Comparison of ENCODE assay signal across 16 cellular contexts in the genomic region with DNA sequence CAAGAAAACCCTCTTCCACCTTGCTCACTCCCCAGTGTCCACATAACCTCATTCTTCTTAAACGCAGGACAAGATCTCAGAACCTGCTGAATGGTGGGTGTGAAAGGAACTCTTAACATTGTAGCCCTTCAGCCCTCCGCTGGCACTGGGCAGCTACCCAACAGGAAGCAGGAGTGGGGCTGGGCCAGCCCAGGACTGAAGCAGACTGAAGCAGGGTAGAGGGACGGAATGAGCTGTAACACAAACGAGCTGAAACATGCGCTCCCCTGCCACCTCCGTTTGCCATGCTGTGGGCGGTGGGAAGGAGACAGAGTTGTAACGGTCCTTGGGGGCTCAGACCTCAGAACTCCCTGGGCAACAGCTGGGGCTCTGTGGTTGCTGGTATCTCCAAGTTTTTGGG. TPM values are rescaled to one million over a fixed set of nuclear protein-coding genes. Genes with fewer than 3 reads are reported as not detected.
DNase-seq lines count a peak whose midpoint lies in the region; ATAC-seq and TF ChIP-seq lines count a peak whose summit lies in the region.
"Had no signal": no experiment of that assay in that cellular context is flagged by ENCODE, and none has a peak within 500 bp of the region (broad histone marks: within the 10 kb centered on the region; RNA-seq: fewer than 3 reads in every experiment).

No MANE protein-coding gene starts in this region.

- no peaks in the 10 kb centered on the region for H3K4me1 ChIP-seq in colonic mucosa
- H3K4me1 ChIP-seq: uterus had no signal

- TF ChIP-seq CTCF in colonic mucosa (IDR thresholded peaks at IDR 0.05) (no peak), Calu3 (IDR thresholded peaks at IDR 0.05; ENCODE audit: unreplicated experiment) (no peak)

- no peak overlapping the region for H3K4me3 ChIP-seq in colonic mucosa
- H3K4me3 ChIP-seq: uterus had no signal

- no peak overlapping the region for H3K9ac ChIP-seq in colonic mucosa (ENCODE audit: low read depth in 2 of 2, low read length in 2 of 2)

- ATAC-seq in left lobe of liver (peak; percentile 35), HG02588 (IDR thresholded peaks at IDR 0.05; ENCODE audit: unreplicated experiment) (no peak)
- ATAC-seq in stimulated activated memory B cell treated with anti-CD40 and anti-IgM and Interleukin-4, amounts not matched to agents 10 μg/mL and 1 μg/mL and 100 μg/mL, for 72 hours: no peak

- no peaks in the 10 kb centered on the region for H3K36me3 ChIP-seq in colonic mucosa
- H3K36me3 ChIP-seq: uterus had no signal

- intact Hi-C loops in colonic mucosa (cut with DNase I) (no loop called here), Calu3 (cut with micrococcal nuclease; ENCODE audit: unreplicated experiment) (no loop called here)

- H3K9me3 Mint-ChIP-seq in activated T-cell treated with anti-CD3 and anti-CD28 coated beads, Interleukin-2, amount 50 U/mL, for 24 hours: peaks cover 1% of the 10 kb centered on the region
- H3K9me3 Mint-ChIP-seq in activated naive CD8-positive, alpha-beta T cell (ENCODE audit: low read depth): no peaks in the 10 kb centered on the region
- H3K9me3 Mint-ChIP-seq in stimulated activated memory B cell treated with anti-CD40 and anti-IgM and Interleukin-4, amounts not matched to agents 10 μg/mL and 1 μg/mL and 100 μg/mL, for 72 hours: peaks cover 5% of the 10 kb centered on the region
- no peaks in the 10 kb centered on the region for H3K9me3 Mint-ChIP-seq in Calu3 (ENCODE audit: low read depth, unreplicated experiment)

- CTCF ChIA-PET in Calu3 (lab: Charles Lee): no interaction called here

- H3K4me3 Mint-ChIP-seq in activated T-cell treated with anti-CD3 and anti-CD28 coated beads, Interleukin-2, amount 50 U/mL, for 24 hours: no peak overlapping the region
- peak overlapping the region; percentile 32 for H3K4me3 Mint-ChIP-seq in activated naive CD8-positive, alpha-beta T cell
- peak overlapping the region; percentile 13 for H3K4me3 Mint-ChIP-seq in stimulated activated memory B cell treated with anti-CD40 and anti-IgM and Interleukin-4, amounts not matched to agents 10 μg/mL and 1 μg/mL and 100 μg/mL, for 72 hours
- H3K4me3 Mint-ChIP-seq in Calu3 (ENCODE audit: low read depth, unreplicated experiment): no peak overlapping the region

- H3K27ac ChIP-seq in colonic mucosa: no peak overlapping the region
- H3K27ac ChIP-seq: uterus, VCaP had no signal

- peaks cover 85% of the 10 kb centered on the region for H3K4me1 Mint-ChIP-seq in activated T-cell treated with anti-CD3 and anti-CD28 coated beads, Interleukin-2, amount 50 U/mL, for 24 hours (ENCODE audit: low read depth)
- H3K4me1 Mint-ChIP-seq in activated naive CD8-positive, alpha-beta T cell (ENCODE audit: low read depth): peaks cover 84% of the 10 kb centered on the region
- peaks cover 44% of the 10 kb centered on the region for H3K4me1 Mint-ChIP-seq in stimulated activated memory B cell treated with anti-CD40 and anti-IgM and Interleukin-4, amounts not matched to agents 10 μg/mL and 1 μg/mL and 100 μg/mL, for 72 hours
- peaks cover 12% of the 10 kb centered on the region for H3K4me1 Mint-ChIP-seq in Calu3 (ENCODE audit: low read depth, unreplicated experiment)

- no TSS peak for BruUV-seq in Calu3 (replicated peaks; lab: Mats Ljungman, UMichigan)

- no peaks in the 10 kb centered on the region for H3K27me3 Mint-ChIP-seq in activated T-cell treated with anti-CD3 and anti-CD28 coated beads, Interleukin-2, amount 50 U/mL, for 24 hours
- no peaks in the 10 kb centered on the region for H3K27me3 Mint-ChIP-seq in activated naive CD8-positive, alpha-beta T cell
- H3K27me3 Mint-ChIP-seq in stimulated activated memory B cell treated with anti-CD40 and anti-IgM and Interleukin-4, amounts not matched to agents 10 μg/mL and 1 μg/mL and 100 μg/mL, for 72 hours: no peaks in the 10 kb centered on the region
- H3K27me3 Mint-ChIP-seq in Calu3 (ENCODE audit: unreplicated experiment): no peaks in the 10 kb centered on the region

- peaks cover 96% of the 10 kb centered on the region for H3K36me3 Mint-ChIP-seq in activated T-cell treated with anti-CD3 and anti-CD28 coated beads, Interleukin-2, amount 50 U/mL, for 24 hours (ENCODE audit: low read depth)
- peaks cover 19% of the 10 kb centered on the region for H3K36me3 Mint-ChIP-seq in activated naive CD8-positive, alpha-beta T cell
- peaks cover 38% of the 10 kb centered on the region for H3K36me3 Mint-ChIP-seq in stimulated activated memory B cell treated with anti-CD40 and anti-IgM and Interleukin-4, amounts not matched to agents 10 μg/mL and 1 μg/mL and 100 μg/mL, for 72 hours
- peaks cover 8% of the 10 kb centered on the region for H3K36me3 Mint-ChIP-seq in Calu3 (ENCODE audit: insufficient read depth, unreplicated experiment)

- no peak for DNase-seq in activated T-cell treated with anti-CD3 and anti-CD28 coated beads, Interleukin-2, amount 50 U/mL, for 24 hours
- no peak for DNase-seq in activated T-cell treated with anti-CD3 and anti-CD28 coated beads for 4 hours
- no peak for DNase-seq in left lobe of liver (ENCODE audit: low spot score)
- no peak for DNase-seq in colonic mucosa
- DNase-seq in Calu3: no peak
- DNase-seq: DMS153, Karpas-422, left cardiac atrium, NCI-H187, NCI-H69, occipital lobe, uterus had no signal

- no peaks in the 10 kb centered on the region for H3K27me3 ChIP-seq in colonic mucosa
- H3K27me3 ChIP-seq: uterus had no signal

- peak overlapping the region; percentile 87 for H3K27ac Mint-ChIP-seq in activated T-cell treated with anti-CD3 and anti-CD28 coated beads, Interleukin-2, amount 50 U/mL, for 24 hours
- peak overlapping the region; percentile 79 for H3K27ac Mint-ChIP-seq in activated naive CD8-positive, alpha-beta T cell
- H3K27ac Mint-ChIP-seq in stimulated activated memory B cell treated with anti-CD40 and anti-IgM and Interleukin-4, amounts not matched to agents 10 μg/mL and 1 μg/mL and 100 μg/mL, for 72 hours: peak overlapping the region; percentile 82
- H3K27ac Mint-ChIP-seq in Calu3 (ENCODE audit: unreplicated experiment): no peak overlapping the region

- no peaks in the 10 kb centered on the region for H3K9me3 ChIP-seq in colonic mucosa
- H3K9me3 ChIP-seq: uterus had no signal

RNA-seq across cellular contexts. Expression of a gene that starts 23.6 kb away (rescaled TPM):
- 5.4 TPM for total RNA-seq in left lobe of liver
- total RNA-seq in colonic mucosa: 10 to 100 TPM; 10.8 to 14.0 TPM
- 11.5 and 13.9 TPM in 2 replicates for total RNA-seq in Calu3 (2022)

RNA-seq across cellular contexts. Expression of a gene that starts 24.0 kb away (rescaled TPM):
- total RNA-seq in left lobe of liver (25.7 TPM), colonic mucosa (10 to 100 TPM; 28.3 to 30.1 TPM), Calu3 (2022) (39.5 and 39.8 TPM in 2 replicates)

Comparison
In these comparisons a context has a peak if more than half of its experiments do, and no peak if none do; other contexts are left out.
1. H3K4me3 Mint-ChIP-seq: peak in activated naive CD8-positive, alpha-beta T cell (single experiment) and stimulated activated memory B cell treated with anti-CD40 and anti-IgM and Interleukin-4, amounts not matched to agents 10 μg/mL and 1 μg/mL and 100 μg/mL, for 72 hours (single experiment); none in activated T-cell treated with anti-CD3 and anti-CD28 coated beads, Interleukin-2, amount 50 U/mL, for 24 hours (single experiment) and Calu3 (single experiment).